Comparison of ENCODE assay signal across 8 cellular contexts in the genomic region with DNA sequence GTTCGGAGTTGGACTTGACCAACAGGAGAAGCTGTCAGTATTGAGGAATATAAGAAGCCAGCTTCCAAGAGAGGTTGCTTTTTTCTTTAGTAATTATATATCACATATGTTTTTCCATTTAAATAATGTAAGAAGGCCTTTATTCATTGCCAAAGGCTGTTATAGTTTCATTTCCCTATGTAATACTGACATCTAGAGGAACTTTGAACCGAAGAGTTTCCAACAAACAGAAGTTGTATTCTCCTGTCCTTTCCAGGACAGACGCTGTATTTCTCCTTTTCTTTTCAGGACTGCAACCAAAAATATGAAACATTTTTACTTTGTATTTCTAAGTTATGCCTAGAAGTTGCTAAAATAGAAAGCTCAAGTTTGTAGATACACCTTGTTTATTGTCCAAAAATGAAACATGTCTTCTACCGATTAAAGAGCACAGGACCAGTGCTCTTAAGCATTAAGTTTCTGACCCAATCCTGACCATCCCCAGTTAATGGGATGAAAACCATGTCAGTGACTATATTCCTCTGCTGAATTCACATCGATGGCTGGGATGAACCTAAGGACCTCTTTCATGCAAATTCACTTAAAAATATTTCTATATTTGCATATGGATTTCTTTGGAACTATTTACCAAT. TPM values are rescaled to one million over a fixed set of nuclear protein-coding genes. Genes with fewer than 3 reads are reported as not detected.
A peak's percentile ranks its signal among the peaks of the same experiment; 100 is the strongest.
DNase-seq lines count a peak whose midpoint lies in the region; ATAC-seq, FAIRE-seq and TF ChIP-seq lines count a peak whose summit lies in the region.

No MANE protein-coding gene starts in this region.

- no peaks in the 10 kb centered on the region for H3K27me3 ChIP-seq in keratinocyte (ENCODE audit: control insufficient read depth, extremely low read depth, insufficient read depth, low read length)
- H3K27me3 ChIP-seq in gastroesophageal sphincter: no peaks in the 10 kb centered on the region

- no peak for TF ChIP-seq EP300 in gastroesophageal sphincter (IDR thresholded peaks at IDR 0.05)

- H4K20me1 ChIP-seq in keratinocyte (ENCODE audit: control insufficient read depth, extremely low read depth, insufficient read depth, low read length): no peaks in the 10 kb centered on the region

- dilution Hi-C loops in keratinocyte (cut with MboI; ENCODE audit: extremely low pct_ligation_motif_present, low sequenced_read_pairs): no loop called here

- H3K4me1 ChIP-seq in keratinocyte (ENCODE audit: control insufficient read depth, extremely low read depth, insufficient read depth, low read length) (no peaks in the 10 kb centered on the region), gastroesophageal sphincter (no peaks in the 10 kb centered on the region)

- 45 to 52% methylated on average over 5 of the region's 5 CpGs for WGBS in gastroesophageal sphincter (ENCODE audit: low coverage in 1 of 2), 2 donors

- H2AFZ ChIP-seq in keratinocyte (ENCODE audit: control insufficient read depth, low read length): no peak overlapping the region

- no peaks in the 10 kb centered on the region for H3K79me2 ChIP-seq in keratinocyte (ENCODE audit: control insufficient read depth, insufficient read depth, low read length)

- no peak for TF ChIP-seq POLR2A in gastroesophageal sphincter (IDR thresholded peaks at IDR 0.05)

- no peak for ATAC-seq in gastroesophageal sphincter
- no peak for ATAC-seq in GM21423 (IDR thresholded peaks at IDR 0.05; ENCODE audit: unreplicated experiment)
- no peak for ATAC-seq in GM19023 (IDR thresholded peaks at IDR 0.05; ENCODE audit: unreplicated experiment)

- no peak overlapping the region for H3K9ac ChIP-seq in keratinocyte (ENCODE audit: control insufficient read depth, extremely low read depth, insufficient read depth, low read length)

- H3K4me3 ChIP-seq in keratinocyte (ENCODE audit: control insufficient read depth in 2 of 3, extremely low read depth in 1 of 3, insufficient read depth in 2 of 3, low read depth in 1 of 3, low read length in 3 of 3) (no peak overlapping the region), gastroesophageal sphincter (no peak overlapping the region)

- no peak for FAIRE-seq in HTR-8/SVneo (lab: Jason Lieb, UNC)
- peak; percentile 74 for FAIRE-seq in TTC549 (lab: Jason Lieb, UNC)
- FAIRE-seq in keratinocyte (lab: Jason Lieb, UNC): no peak

- H3K36me3 ChIP-seq in keratinocyte (ENCODE audit: control insufficient read depth in 2 of 2, extremely low read depth in 1 of 2, insufficient read depth in 2 of 2, low read length in 2 of 2) (no peaks in the 10 kb centered on the region), gastroesophageal sphincter (no peaks in the 10 kb centered on the region)

- DNase-seq in HTR-8/SVneo (ENCODE audit: insufficient read length, low spot score): peak; percentile 26
- DNase-seq in keratinocyte (ENCODE audit: low read depth, low spot score): no peak
- DNase-seq in stimulated activated CD4-positive, alpha-beta T cell treated with anti-CD3 and anti-CD28 coated beads, Interleukin-1b, Interleukin-23, amount 100 ng/mL, for 48 hours: no peak

- H3K27ac ChIP-seq in C4-2B: no peak overlapping the region
- H3K27ac ChIP-seq in keratinocyte (ENCODE audit: control insufficient read depth, insufficient read depth, low read length): no peak overlapping the region
- H3K27ac ChIP-seq in gastroesophageal sphincter: no peak overlapping the region

- no peaks in the 10 kb centered on the region for H3K9me1 ChIP-seq in keratinocyte (ENCODE audit: control insufficient read depth, extremely low read depth, insufficient read depth, low read length)

- peak; percentile 57 for TF ChIP-seq CTCF in C4-2B (conservative IDR thresholded peaks at IDR 0.05)
- TF ChIP-seq CTCF in keratinocyte (optimal IDR thresholded peaks at IDR 0.05 in 1 of 3, IDR thresholded peaks at IDR 0.05 in 1 of 3, conservative IDR thresholded peaks at IDR 0.05 in 1 of 3; ENCODE audit: extremely low read depth in 1 of 3, insufficient read depth in 2 of 3, low read length in 3 of 3): peak in 2 of 3 experiments; percentile 24
- peak in 2 of 4 experiments; percentile 24 to 45 for TF ChIP-seq CTCF in gastroesophageal sphincter (IDR thresholded peaks at IDR 0.05)

- H3K4me2 ChIP-seq in keratinocyte (ENCODE audit: control insufficient read depth, extremely low read depth, insufficient read depth, low read depth, low read length): no peak overlapping the region

- H3K9me3 ChIP-seq in keratinocyte (ENCODE audit: control insufficient read depth, low read depth, low read length): no peaks in the 10 kb centered on the region
- H3K9me3 ChIP-seq in gastroesophageal sphincter: no peaks in the 10 kb centered on the region

RNA-seq across cellular contexts. Expression of a gene that starts 55.1 kb away (rescaled TPM):
- 0.22 to 0.31 TPM (median 0.31 TPM) in 3 replicates for polyA plus RNA-seq in keratinocyte
- 0.07 TPM for polyA plus RNA-seq in keratinocyte (2011; ENCODE audit: low read depth)
- 0.10 and 0.19 TPM in 2 replicates for polyA plus RNA-seq in keratinocyte (2011; cell fraction: cytosol; rRNA removed)
- 0.92 and 1.1 TPM in 2 replicates for polyA plus RNA-seq in keratinocyte (2011; cell fraction: nucleus; rRNA removed)
- 0.08 and 0.11 TPM in 2 replicates for polyA plus RNA-seq in keratinocyte (2012; ENCODE audit: low replicate concordance)
- polyA minus RNA-seq in keratinocyte: 0.07 to 0.32 TPM in 2 of 3 replicates, not detected in the other
- not detected for polyA minus RNA-seq in keratinocyte (2011; cell fraction: cytosol; rRNA and poly(A)+ RNA removed)
- 0.11 and 0.54 TPM in 2 replicates for polyA minus RNA-seq in keratinocyte (2011; cell fraction: nucleus; rRNA and poly(A)+ RNA removed)
- total RNA-seq in gastroesophageal sphincter: 1 to 10 TPM in 1 of 4 donors, under 1 TPM in 3; 0.31 to 1.2 (median 0.56) TPM
